Comparison of ENCODE assay signal across 20 cellular contexts in genomic region chr19:50899549-50899948, GRCh38. TPM values are rescaled to one million over a fixed set of nuclear protein-coding genes. Genes with fewer than 3 reads are reported as not detected.
"Had no signal": no experiment of that assay in that cellular context is flagged by ENCODE, and none has a peak within 500 bp of the region (broad histone marks: within the 10 kb centered on the region; RNA-seq: fewer than 3 reads in every experiment).

No MANE protein-coding gene starts in this region.

- H3K4me1 ChIP-seq: adrenal gland, gastrocnemius medialis, heart right ventricle had no signal

- H3K9me3 ChIP-seq: adrenal gland, gastrocnemius medialis, heart right ventricle had no signal

- H3K36me3 Mint-ChIP-seq: activated naive CD4-positive, alpha-beta T cell treated with anti-CD3 and anti-CD28 coated beads, Interleukin-2, amount 50 U/mL, for 24 hours; stimulated activated effector memory CD8-positive, alpha-beta T cell treated with anti-CD3 and anti-CD28 coated beads, Interleukin-12 subunit alpha, Interleukin-12 subunit beta, amount 100 ng/mL, for 72 hours had no signal

- H3K27ac Mint-ChIP-seq: activated CD4-positive, alpha-beta memory T cell treated with anti-CD3 and anti-CD28 coated beads, Interleukin-2, amount 10 ng/mL, durations not matched to agents 7 days and 5 days; activated CD4-positive, alpha-beta T cell treated with anti-CD3 and anti-CD28 coated beads for 36 hours; activated naive CD4-positive, alpha-beta T cell treated with anti-CD3 and anti-CD28 coated beads, Interleukin-2, amount 50 U/mL, for 24 hours; activated T-cell treated with anti-CD3 and anti-CD28 coated beads, Interleukin-2, amount 50 U/mL, for 24 hours; stimulated activated effector memory CD8-positive, alpha-beta T cell treated with anti-CD3 and anti-CD28 coated beads, Interleukin-12 subunit alpha, Interleukin-12 subunit beta, amount 100 ng/mL, for 72 hours had no signal

- H3K4me3 Mint-ChIP-seq: activated CD4-positive, alpha-beta memory T cell treated with anti-CD3 and anti-CD28 coated beads, Interleukin-2, amount 10 ng/mL, durations not matched to agents 7 days and 5 days; activated CD4-positive, alpha-beta T cell treated with anti-CD3 and anti-CD28 coated beads for 36 hours; activated naive CD4-positive, alpha-beta T cell treated with anti-CD3 and anti-CD28 coated beads, Interleukin-2, amount 50 U/mL, for 24 hours; activated T-cell treated with anti-CD3 and anti-CD28 coated beads, Interleukin-2, amount 50 U/mL, for 24 hours; stimulated activated effector memory CD8-positive, alpha-beta T cell treated with anti-CD3 and anti-CD28 coated beads, Interleukin-12 subunit alpha, Interleukin-12 subunit beta, amount 100 ng/mL, for 72 hours had no signal

- DNase-seq: activated CD4-positive, alpha-beta memory T cell treated with anti-CD3 and anti-CD28 coated beads, Interleukin-2, amount 10 ng/mL, durations not matched to agents 7 days and 5 days; activated CD4-positive, alpha-beta T cell treated with anti-CD3 and anti-CD28 coated beads for 36 hours; activated effector memory CD4-positive, alpha-beta T cell treated with Interleukin-2 at 50 U/mL for 16 hours; activated T-cell treated with anti-CD3 and anti-CD28 coated beads, Interleukin-2, amount 50 U/mL, for 24 hours; adrenal gland; gastrocnemius medialis; heart right ventricle; stimulated activated CD4-positive, alpha-beta T cell treated with anti-CD3 and anti-CD28 coated beads, Interleukin-12 subunit alpha, Interleukin-12 subunit beta, amount 100 ng/mL, for 4 hours; stimulated activated CD4-positive, alpha-beta T cell treated with anti-CD3 and anti-CD28 coated beads, Interleukin-2, amount 100 ng/mL, for 24 hours; T-helper 2 cell; WERI-Rb-1 had no signal

- H3K36me3 ChIP-seq: adrenal gland, cardiac muscle cell, gastrocnemius medialis, heart right ventricle, WERI-Rb-1 had no signal

- H3K9me3 Mint-ChIP-seq: activated naive CD4-positive, alpha-beta T cell treated with anti-CD3 and anti-CD28 coated beads, Interleukin-2, amount 50 U/mL, for 24 hours; activated T-cell treated with anti-CD3 and anti-CD28 coated beads, Interleukin-2, amount 50 U/mL, for 24 hours; stimulated activated effector memory CD8-positive, alpha-beta T cell treated with anti-CD3 and anti-CD28 coated beads, Interleukin-12 subunit alpha, Interleukin-12 subunit beta, amount 100 ng/mL, for 72 hours had no signal

- H3K4me1 Mint-ChIP-seq: activated CD4-positive, alpha-beta memory T cell treated with anti-CD3 and anti-CD28 coated beads, Interleukin-2, amount 10 ng/mL, durations not matched to agents 7 days and 5 days; activated naive CD4-positive, alpha-beta T cell treated with anti-CD3 and anti-CD28 coated beads, Interleukin-2, amount 50 U/mL, for 24 hours; stimulated activated effector memory CD8-positive, alpha-beta T cell treated with anti-CD3 and anti-CD28 coated beads, Interleukin-12 subunit alpha, Interleukin-12 subunit beta, amount 100 ng/mL, for 72 hours had no signal

- H3K4me3 ChIP-seq: adrenal gland, cardiac muscle cell, gastrocnemius medialis, heart right ventricle had no signal

- H3K27me3 ChIP-seq: adrenal gland, gastrocnemius medialis had no signal

- ATAC-seq: activated CD4-positive, alpha-beta T cell treated with anti-CD3 and anti-CD28 coated beads for 36 hours; gastrocnemius medialis; heart right ventricle; stimulated activated effector memory CD8-positive, alpha-beta T cell treated with anti-CD3 and anti-CD28 coated beads, Interleukin-12 subunit alpha, Interleukin-12 subunit beta, amount 100 ng/mL, for 72 hours had no signal

- H3K27ac ChIP-seq: adrenal gland, cardiac muscle cell, gastrocnemius medialis, heart right ventricle, WERI-Rb-1 had no signal

RNA-seq across cellular contexts. Expression of gene KLK4, which starts 11.6 kb away (rescaled TPM):
- total RNA-seq: activated CD4-positive, alpha-beta memory T cell treated with anti-CD3 and anti-CD28 coated beads, Interleukin-2, amount 10 ng/mL, durations not matched to agents 7 days and 5 days; activated CD4-positive, alpha-beta T cell treated with anti-CD3 and anti-CD28 coated beads for 36 hours; cardiac muscle cell; dermis microvascular lymphatic vessel endothelial cell; epithelial cell of proximal tubule; gastrocnemius medialis; heart right ventricle; osteoblast; pulmonary artery endothelial cell; urinary bladder had no signal
- polyA plus RNA-seq: cardiac muscle cell, heart right ventricle, neural cell, urinary bladder had no signal

RNA-seq across cellular contexts. Expression of gene KLK2, which starts 26.3 kb away (rescaled TPM):
- total RNA-seq: activated CD4-positive, alpha-beta T cell treated with anti-CD3 and anti-CD28 coated beads for 36 hours; cardiac muscle cell; dermis microvascular lymphatic vessel endothelial cell; epithelial cell of proximal tubule; gastrocnemius medialis; heart right ventricle; osteoblast; pulmonary artery endothelial cell; urinary bladder had no signal
- polyA plus RNA-seq: cardiac muscle cell, heart right ventricle, neural cell, urinary bladder had no signal

RNA-seq across cellular contexts. Expression of gene KLK3, which starts 44.8 kb away (rescaled TPM):
- total RNA-seq: activated CD4-positive, alpha-beta memory T cell treated with anti-CD3 and anti-CD28 coated beads, Interleukin-2, amount 10 ng/mL, durations not matched to agents 7 days and 5 days; activated CD4-positive, alpha-beta T cell treated with anti-CD3 and anti-CD28 coated beads for 36 hours; cardiac muscle cell; dermis microvascular lymphatic vessel endothelial cell; epithelial cell of proximal tubule; gastrocnemius medialis; heart right ventricle; osteoblast; pulmonary artery endothelial cell; urinary bladder had no signal
- polyA plus RNA-seq: cardiac muscle cell, heart right ventricle, neural cell, urinary bladder had no signal

RNA-seq across cellular contexts. Expression of gene KLK5, which starts 53.3 kb away (rescaled TPM):
- total RNA-seq: activated CD4-positive, alpha-beta memory T cell treated with anti-CD3 and anti-CD28 coated beads, Interleukin-2, amount 10 ng/mL, durations not matched to agents 7 days and 5 days; activated CD4-positive, alpha-beta T cell treated with anti-CD3 and anti-CD28 coated beads for 36 hours; adrenal gland; cardiac muscle cell; dermis microvascular lymphatic vessel endothelial cell; gastrocnemius medialis; heart right ventricle; osteoblast; pulmonary artery endothelial cell; urinary bladder had no signal
- polyA plus RNA-seq: adrenal gland, cardiac muscle cell, heart right ventricle, neural cell, urinary bladder had no signal
